ENCODE assay signal across 12 cellular contexts in the genomic region with DNA sequence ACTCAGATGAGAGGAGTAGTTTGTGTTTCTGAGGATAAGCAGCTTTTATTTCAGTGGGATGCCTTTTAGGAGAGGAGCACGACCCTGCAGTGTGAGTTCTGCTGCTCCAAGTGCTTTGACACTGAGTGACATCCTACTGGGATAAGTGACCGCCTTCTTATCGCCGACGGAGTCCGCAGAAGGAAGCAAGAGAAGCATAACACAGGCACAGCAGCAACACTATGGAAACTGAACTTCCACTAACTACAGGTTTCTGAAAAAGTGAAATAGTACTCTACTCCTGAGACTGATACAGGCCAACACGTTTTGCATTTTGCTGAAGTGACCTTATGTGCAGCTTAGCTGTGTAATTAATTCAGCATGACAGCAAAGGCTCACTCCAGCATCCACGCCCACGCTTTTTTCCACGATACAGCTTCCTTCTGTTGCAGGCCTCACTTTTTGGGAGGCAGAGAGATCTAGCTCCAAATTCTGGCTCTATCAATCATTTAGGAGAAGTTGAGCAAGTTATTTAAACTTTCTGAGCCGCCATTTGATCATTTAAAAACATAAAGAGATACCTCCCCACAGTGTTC.
DNase-seq lines count a peak whose midpoint lies in the region; ATAC-seq and TF ChIP-seq lines count a peak whose summit lies in the region.
"Had no signal": no experiment of that assay in that cellular context is flagged by ENCODE, and none has a peak within 500 bp of the region (broad histone marks: within the 10 kb centered on the region; RNA-seq: fewer than 3 reads in every experiment).

No MANE protein-coding gene starts in this region.

- H3K4me2 ChIP-seq in PC-3 (ENCODE audit: low read length) = no peak overlapping the region

- no peaks in the 10 kb centered on the region for H3F3A ChIP-seq in PC-3 (ENCODE audit: low read length, unreplicated experiment)

- POLR2A ChIA-PET in PC-3 (lab: Charles Lee; ENCODE audit: unreplicated experiment) = no interaction called here

- no peaks in the 10 kb centered on the region for H3K4me1 ChIP-seq in PC-3 (ENCODE audit: insufficient read depth, low read length)

- H3K4me3 ChIP-seq in PC-3 (ENCODE audit: low read length) = no peak overlapping the region

- no peaks in the 10 kb centered on the region for H4K20me1 ChIP-seq in PC-3 (ENCODE audit: low read length)

- no peaks in the 10 kb centered on the region for H3K79me2 ChIP-seq in PC-3 (ENCODE audit: low read length)

- H3K9me3 ChIP-seq in PC-3 (ENCODE audit: low read length) = no peaks in the 10 kb centered on the region

- DNase-seq in AG08396 (ENCODE audit: low spot score) (peak; percentile 47), NCI-H2227 (lab: John Stamatoyannopoulos, UW; ENCODE audit: unreplicated experiment) (peak; percentile 32), fibroblast of gingiva (ENCODE audit: low read depth) (peak; percentile 42), omental fat pad (ENCODE audit: low spot score) (no peak), PC-3 (no peak)
- DNase-seq: CD8-positive, alpha-beta memory T cell; NCI-H526 treated with DMSO at 0.1 percent for 48 hours; occipital lobe; stimulated activated CD4-positive, alpha-beta T cell treated with anti-CD3 and anti-CD28 coated beads, Interleukin-4, amount 100 ng/mL, for 24 hours had no signal

- H2AFZ ChIP-seq in PC-3 (ENCODE audit: low read length) = no peak overlapping the region

- no peak overlapping the region for H3K9ac ChIP-seq in PC-3 (ENCODE audit: low read length)

- no TSS peak for BruUV-seq in PC-3 (replicated peaks; lab: Mats Ljungman, UMichigan)

- CTCF ChIA-PET in PC-3 (lab: Charles Lee) = no interaction called here

- intact Hi-C loops in PC-3 (cut with micrococcal nuclease) = no loop called here

- TF ChIP-seq CTCF in omental fat pad (IDR thresholded peaks at IDR 0.05) = no peak
- no peak for TF ChIP-seq CTCF in PC-3 (conservative IDR thresholded peaks at IDR 0.05; ENCODE audit: low read depth, low read length)

- no peaks in the 10 kb centered on the region for H3K27me3 ChIP-seq in PC-3 (ENCODE audit: low read length)

- H3K36me3 ChIP-seq in PC-3 (ENCODE audit: low read depth, low read length) = peaks cover 49% of the 10 kb centered on the region

- no peak overlapping the region for H3K27ac ChIP-seq in PC-3 (ENCODE audit: low read length)

- peak; percentile 28 for ATAC-seq in omental fat pad (ENCODE audit: low FRiP score)
- no peak for ATAC-seq in PC-3
- no peak for ATAC-seq in HG03097 (IDR thresholded peaks at IDR 0.05; ENCODE audit: low FRiP score, unreplicated experiment)
- ATAC-seq in esophagus mucosa = no peak
- no peak for ATAC-seq in GM21723 (IDR thresholded peaks at IDR 0.05; ENCODE audit: unreplicated experiment)

- no peaks in the 10 kb centered on the region for H3K9me2 ChIP-seq in PC-3 (replicated peaks; ENCODE audit: low read length)

Comparison
In these comparisons a context has a peak if more than half of its experiments do, and no peak if none do; other contexts are left out.
1. DNase-seq: peak in AG08396 (single experiment), NCI-H2227 (single experiment) and fibroblast of gingiva (single experiment); none in omental fat pad (single experiment) and PC-3 (single experiment).